In the genomic region with DNA sequence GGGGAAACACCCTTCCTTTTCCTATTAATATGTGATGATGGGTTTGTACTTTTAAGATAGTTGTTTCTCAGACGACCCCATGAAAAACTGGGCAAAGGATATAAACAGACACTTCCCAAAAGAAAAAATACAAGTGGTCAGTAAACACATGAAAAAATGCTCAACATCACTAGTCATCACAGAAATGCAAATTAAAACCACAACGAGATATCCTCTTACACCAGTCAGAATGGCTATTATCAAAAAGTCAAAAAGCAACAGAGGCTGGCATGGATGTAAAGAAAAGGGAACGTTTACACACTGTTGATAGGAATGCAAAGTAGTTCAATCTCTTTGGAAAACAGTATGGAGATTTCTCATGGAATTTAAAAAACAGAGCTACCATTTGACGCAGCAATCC, we compare ENCODE assay signal across 23 cellular contexts.
"Had no signal": no experiment of that assay in that cellular context is flagged by ENCODE, and none has a peak within 500 bp of the region (broad histone marks: within the 10 kb centered on the region; RNA-seq: fewer than 3 reads in every experiment).

No MANE protein-coding gene starts in this region.

- DNase-seq: activated CD4-positive, alpha-beta T cell treated with anti-CD3 and anti-CD28 coated beads for 48 hours; activated CD8-positive, alpha-beta memory T cell treated with anti-CD3 and anti-CD28 coated beads, Interleukin-2, amount 50 U/mL, for 4 hours; activated CD8-positive, alpha-beta T cell treated with anti-CD3 and anti-CD28 coated beads, Interleukin-2, amount 10 ng/mL, durations not matched to agents 7 days and 5 days; activated gamma-delta T cell; activated T-cell treated with anti-CD3 and anti-CD28 coated beads, Interleukin-2, amount 50 U/mL, for 72 hours; amygdala; dermis blood vessel endothelial cell; erythroblast; hippocampal formation; kidney glomerular epithelial cell; left ventricle myocardium superior; occipital lobe; stimulated activated CD4-positive, alpha-beta T cell treated with anti-CD3 and anti-CD28 coated beads, Interleukin-4, amount 100 ng/mL, for 24 hours; stimulated activated naive CD8-positive, alpha-beta T cell treated with anti-CD3 and anti-CD28 coated beads, Interleukin-15, Interleukin-2, amounts not matched to agents 100 U/mL and 50 U/mL, for 24 hours; T-helper 17 cell; transverse colon had no signal

- H3K27ac Mint-ChIP-seq: activated CD8-positive, alpha-beta T cell treated with anti-CD3 and anti-CD28 coated beads, Interleukin-2, amount 10 ng/mL, durations not matched to agents 7 days and 5 days; activated naive CD4-positive, alpha-beta T cell treated with anti-CD3 and anti-CD28 coated beads, Interleukin-2, amount 50 U/mL, for 72 hours; memory B cell; nephron; T-helper 17 cell; WTC11 had no signal

- H3K36me3 ChIP-seq: breast epithelium, right atrium auricular region, transverse colon had no signal

- H3K36me3 Mint-ChIP-seq: activated naive CD4-positive, alpha-beta T cell treated with anti-CD3 and anti-CD28 coated beads, Interleukin-2, amount 50 U/mL, for 72 hours had no signal

- H3K27me3 Mint-ChIP-seq: memory B cell, T-helper 17 cell had no signal

- H3K9me3 Mint-ChIP-seq: memory B cell, nephron had no signal

- H3K4me3 Mint-ChIP-seq: activated CD8-positive, alpha-beta T cell treated with anti-CD3 and anti-CD28 coated beads, Interleukin-2, amount 10 ng/mL, durations not matched to agents 7 days and 5 days; activated T-cell treated with anti-CD3 and anti-CD28 coated beads, Interleukin-2, amount 50 U/mL, for 72 hours; memory B cell; nephron; T-helper 17 cell; WTC11 had no signal

- H3K4me3 ChIP-seq: breast epithelium, right atrium auricular region, skin epidermis, transverse colon had no signal

- ATAC-seq: activated CD8-positive, alpha-beta T cell treated with anti-CD3 and anti-CD28 coated beads, Interleukin-2, amount 10 ng/mL, durations not matched to agents 7 days and 5 days; activated naive CD4-positive, alpha-beta T cell treated with anti-CD3 and anti-CD28 coated beads, Interleukin-2, amount 50 U/mL, for 72 hours; activated T-cell treated with anti-CD3 and anti-CD28 coated beads, Interleukin-2, amount 50 U/mL, for 72 hours; left ventricle myocardium superior; stimulated activated naive CD8-positive, alpha-beta T cell treated with anti-CD3 and anti-CD28 coated beads, Interleukin-15, Interleukin-2, amounts not matched to agents 100 U/mL and 50 U/mL, for 24 hours; T-helper 17 cell; WTC11 had no signal

- H3K4me1 ChIP-seq: breast epithelium had no signal

- H3K27me3 ChIP-seq: breast epithelium, right atrium auricular region, transverse colon had no signal

- H3K4me1 Mint-ChIP-seq: memory B cell, T-helper 17 cell had no signal

- H3K27ac ChIP-seq: breast epithelium, right atrium auricular region, skin epidermis, transverse colon had no signal

- H3K9me3 ChIP-seq: breast epithelium, right atrium auricular region, transverse colon had no signal
